In genomic region chr15:73284073-73284472, GRCh38 we compare ENCODE assay signal across 8 cellular contexts.
DNase-seq lines count a peak whose midpoint lies in the region; ATAC-seq and TF ChIP-seq lines count a peak whose summit lies in the region.
"Had no signal": no experiment of that assay in that cellular context is flagged by ENCODE, and none has a peak within 500 bp of the region (broad histone marks: within the 10 kb centered on the region; RNA-seq: fewer than 3 reads in every experiment).

No MANE protein-coding gene starts in this region.

- no peaks in the 10 kb centered on the region for H3K27me3 ChIP-seq in MM.1S (replicated peaks; ENCODE audit: insufficient read depth, low read length)

- no peak overlapping the region for H3K4me3 ChIP-seq in MM.1S (ENCODE audit: low read length)
- no peak overlapping the region for H3K4me3 ChIP-seq in astrocyte of the cerebellum (ENCODE audit: low read depth, low read length)
- no peak overlapping the region for H3K4me3 ChIP-seq in coronary artery
- H3K4me3 ChIP-seq: skin epidermis had no signal

- ATAC-seq in GM18505 (IDR thresholded peaks at IDR 0.05; ENCODE audit: unreplicated experiment) (no peak), GM19324 (IDR thresholded peaks at IDR 0.05; ENCODE audit: low FRiP score, unreplicated experiment) (no peak)

- DNase-seq in EL (peak; percentile 28), MM.1S (no peak), astrocyte of the cerebellum (ENCODE audit: low read depth) (peak; percentile 24), myocyte (ENCODE audit: low read depth) (peak; percentile 46), coronary artery (ENCODE audit: low spot score) (no peak)

- H3K36me3 ChIP-seq in MM.1S (replicated peaks; ENCODE audit: insufficient read depth, low read length): no peaks in the 10 kb centered on the region

- H3K9ac ChIP-seq in MM.1S (ENCODE audit: low read length): no peak overlapping the region

- H3K4me1 ChIP-seq in MM.1S (ENCODE audit: low read length): peaks cover 8% of the 10 kb centered on the region; the same call in 1 of the 2 replicates

- peak; percentile 12; the same call in 1 of the 2 replicates for TF ChIP-seq CTCF in MM.1S (IDR thresholded peaks at IDR 0.05; ENCODE audit: low read length)
- peak; percentile 34 for TF ChIP-seq CTCF in astrocyte of the cerebellum (IDR thresholded peaks at IDR 0.05; ENCODE audit: low read depth, low read length, missing control alignments)
- no peak for TF ChIP-seq CTCF in coronary artery (IDR thresholded peaks at IDR 0.05)

- H2AFZ ChIP-seq in MM.1S (ENCODE audit: low read length): no peak overlapping the region

- H3K27ac ChIP-seq in MM.1S (ENCODE audit: low read length): no peak overlapping the region
- H3K27ac ChIP-seq in coronary artery: peak overlapping the region in 1 of 2 donors; percentile 75
- H3K27ac ChIP-seq: skin epidermis had no signal

- no peaks in the 10 kb centered on the region for H3F3A ChIP-seq in MM.1S (ENCODE audit: insufficient read depth, low read length)

- no peaks in the 10 kb centered on the region for H4K20me1 ChIP-seq in MM.1S (ENCODE audit: insufficient read depth, low read length)

- H3K4me2 ChIP-seq in MM.1S (ENCODE audit: low read depth, low read length): no peak overlapping the region

- in situ Hi-C loops in astrocyte of the cerebellum (cut with HindIII; ENCODE audit: low sequenced_read_pairs): no loop called here

- no peak for TF ChIP-seq POLR2A in GM18505 (IDR thresholded peaks at IDR 0.05; ENCODE audit: borderline replicate concordance, extremely low read depth, insufficient read depth, insufficient read length)

- no peaks in the 10 kb centered on the region for H3K9me2 ChIP-seq in MM.1S (replicated peaks; ENCODE audit: insufficient read depth, low read length)

- H3K79me2 ChIP-seq in MM.1S (ENCODE audit: low read length): no peaks in the 10 kb centered on the region

- H3K9me3 ChIP-seq in MM.1S (replicated peaks; ENCODE audit: insufficient read depth, low read length): no peaks in the 10 kb centered on the region

Comparison
In these comparisons a context has a peak if more than half of its experiments do, and no peak if none do; other contexts are left out.
1. DNase-seq: peak in EL (single experiment), astrocyte of the cerebellum (single experiment) and myocyte (single experiment); none in MM.1S (single experiment) and coronary artery (single experiment).